ENCODE assay signal across 1 cellular context in the genomic region with DNA sequence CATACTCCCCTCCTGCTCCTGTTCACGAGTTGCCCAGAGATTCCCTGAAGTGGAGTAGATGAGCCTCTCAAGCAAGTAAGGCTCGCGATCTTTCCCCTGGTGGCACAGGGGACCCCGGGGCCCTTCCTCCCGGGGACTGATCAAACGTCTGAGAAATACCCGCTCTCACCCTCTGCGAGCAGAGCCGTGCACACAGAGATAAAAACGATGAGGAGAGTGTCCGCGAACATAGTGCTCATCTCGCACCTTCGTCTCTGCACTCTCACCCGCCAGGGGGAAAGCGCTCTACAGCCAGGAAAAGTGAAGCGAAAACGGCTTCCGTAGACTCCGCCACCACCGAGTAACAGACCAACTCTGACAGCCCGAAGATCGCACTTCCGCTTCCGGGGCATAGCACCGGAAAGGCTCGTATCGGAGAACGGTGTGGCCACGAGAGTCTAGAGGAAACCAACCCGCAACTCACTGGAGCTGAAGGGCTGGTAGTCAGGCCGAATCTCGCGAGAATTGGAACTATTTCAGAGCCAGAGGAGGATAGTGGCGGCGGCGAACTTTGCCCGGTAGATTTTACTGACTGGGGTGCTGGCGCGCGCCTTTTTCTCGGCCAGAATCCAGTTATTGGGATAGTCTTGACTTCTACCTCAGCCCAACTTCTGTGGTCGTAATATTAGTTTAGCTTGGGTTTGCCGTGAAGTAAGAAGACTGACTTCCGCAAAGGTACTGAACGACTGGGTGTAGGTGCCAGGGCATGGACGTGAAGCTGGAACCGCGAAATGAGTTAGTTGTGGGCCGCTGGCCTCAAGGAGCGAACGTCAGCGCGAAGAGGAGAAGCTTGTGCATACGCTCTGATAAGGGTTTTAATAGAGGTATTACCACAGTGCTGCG.
TF ChIP-seq lines count a peak whose summit lies in the region.

A gene with protein sequence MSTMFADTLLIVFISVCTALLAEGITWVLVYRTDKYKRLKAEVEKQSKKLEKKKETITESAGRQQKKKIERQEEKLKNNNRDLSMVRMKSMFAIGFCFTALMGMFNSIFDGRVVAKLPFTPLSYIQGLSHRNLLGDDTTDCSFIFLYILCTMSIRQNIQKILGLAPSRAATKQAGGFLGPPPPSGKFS (minus strand): TSS at position 356 of the 882 bp plus-strand sequence. CDS start 117 bp downstream, at position 239.

TF ChIP-seq in H1, 55 proteins besides CTCF, POLR2A, EP300 and RAD21:
- no peak for TF ChIP-seq TCF12 (IDR thresholded peaks at IDR 0.05; ENCODE audit: low read depth, low read length)
- peak; percentile 95 for TF ChIP-seq BRCA1 (IDR thresholded peaks at IDR 0.05; ENCODE audit: low read depth, low read length)
- TF ChIP-seq, protein P1, sequence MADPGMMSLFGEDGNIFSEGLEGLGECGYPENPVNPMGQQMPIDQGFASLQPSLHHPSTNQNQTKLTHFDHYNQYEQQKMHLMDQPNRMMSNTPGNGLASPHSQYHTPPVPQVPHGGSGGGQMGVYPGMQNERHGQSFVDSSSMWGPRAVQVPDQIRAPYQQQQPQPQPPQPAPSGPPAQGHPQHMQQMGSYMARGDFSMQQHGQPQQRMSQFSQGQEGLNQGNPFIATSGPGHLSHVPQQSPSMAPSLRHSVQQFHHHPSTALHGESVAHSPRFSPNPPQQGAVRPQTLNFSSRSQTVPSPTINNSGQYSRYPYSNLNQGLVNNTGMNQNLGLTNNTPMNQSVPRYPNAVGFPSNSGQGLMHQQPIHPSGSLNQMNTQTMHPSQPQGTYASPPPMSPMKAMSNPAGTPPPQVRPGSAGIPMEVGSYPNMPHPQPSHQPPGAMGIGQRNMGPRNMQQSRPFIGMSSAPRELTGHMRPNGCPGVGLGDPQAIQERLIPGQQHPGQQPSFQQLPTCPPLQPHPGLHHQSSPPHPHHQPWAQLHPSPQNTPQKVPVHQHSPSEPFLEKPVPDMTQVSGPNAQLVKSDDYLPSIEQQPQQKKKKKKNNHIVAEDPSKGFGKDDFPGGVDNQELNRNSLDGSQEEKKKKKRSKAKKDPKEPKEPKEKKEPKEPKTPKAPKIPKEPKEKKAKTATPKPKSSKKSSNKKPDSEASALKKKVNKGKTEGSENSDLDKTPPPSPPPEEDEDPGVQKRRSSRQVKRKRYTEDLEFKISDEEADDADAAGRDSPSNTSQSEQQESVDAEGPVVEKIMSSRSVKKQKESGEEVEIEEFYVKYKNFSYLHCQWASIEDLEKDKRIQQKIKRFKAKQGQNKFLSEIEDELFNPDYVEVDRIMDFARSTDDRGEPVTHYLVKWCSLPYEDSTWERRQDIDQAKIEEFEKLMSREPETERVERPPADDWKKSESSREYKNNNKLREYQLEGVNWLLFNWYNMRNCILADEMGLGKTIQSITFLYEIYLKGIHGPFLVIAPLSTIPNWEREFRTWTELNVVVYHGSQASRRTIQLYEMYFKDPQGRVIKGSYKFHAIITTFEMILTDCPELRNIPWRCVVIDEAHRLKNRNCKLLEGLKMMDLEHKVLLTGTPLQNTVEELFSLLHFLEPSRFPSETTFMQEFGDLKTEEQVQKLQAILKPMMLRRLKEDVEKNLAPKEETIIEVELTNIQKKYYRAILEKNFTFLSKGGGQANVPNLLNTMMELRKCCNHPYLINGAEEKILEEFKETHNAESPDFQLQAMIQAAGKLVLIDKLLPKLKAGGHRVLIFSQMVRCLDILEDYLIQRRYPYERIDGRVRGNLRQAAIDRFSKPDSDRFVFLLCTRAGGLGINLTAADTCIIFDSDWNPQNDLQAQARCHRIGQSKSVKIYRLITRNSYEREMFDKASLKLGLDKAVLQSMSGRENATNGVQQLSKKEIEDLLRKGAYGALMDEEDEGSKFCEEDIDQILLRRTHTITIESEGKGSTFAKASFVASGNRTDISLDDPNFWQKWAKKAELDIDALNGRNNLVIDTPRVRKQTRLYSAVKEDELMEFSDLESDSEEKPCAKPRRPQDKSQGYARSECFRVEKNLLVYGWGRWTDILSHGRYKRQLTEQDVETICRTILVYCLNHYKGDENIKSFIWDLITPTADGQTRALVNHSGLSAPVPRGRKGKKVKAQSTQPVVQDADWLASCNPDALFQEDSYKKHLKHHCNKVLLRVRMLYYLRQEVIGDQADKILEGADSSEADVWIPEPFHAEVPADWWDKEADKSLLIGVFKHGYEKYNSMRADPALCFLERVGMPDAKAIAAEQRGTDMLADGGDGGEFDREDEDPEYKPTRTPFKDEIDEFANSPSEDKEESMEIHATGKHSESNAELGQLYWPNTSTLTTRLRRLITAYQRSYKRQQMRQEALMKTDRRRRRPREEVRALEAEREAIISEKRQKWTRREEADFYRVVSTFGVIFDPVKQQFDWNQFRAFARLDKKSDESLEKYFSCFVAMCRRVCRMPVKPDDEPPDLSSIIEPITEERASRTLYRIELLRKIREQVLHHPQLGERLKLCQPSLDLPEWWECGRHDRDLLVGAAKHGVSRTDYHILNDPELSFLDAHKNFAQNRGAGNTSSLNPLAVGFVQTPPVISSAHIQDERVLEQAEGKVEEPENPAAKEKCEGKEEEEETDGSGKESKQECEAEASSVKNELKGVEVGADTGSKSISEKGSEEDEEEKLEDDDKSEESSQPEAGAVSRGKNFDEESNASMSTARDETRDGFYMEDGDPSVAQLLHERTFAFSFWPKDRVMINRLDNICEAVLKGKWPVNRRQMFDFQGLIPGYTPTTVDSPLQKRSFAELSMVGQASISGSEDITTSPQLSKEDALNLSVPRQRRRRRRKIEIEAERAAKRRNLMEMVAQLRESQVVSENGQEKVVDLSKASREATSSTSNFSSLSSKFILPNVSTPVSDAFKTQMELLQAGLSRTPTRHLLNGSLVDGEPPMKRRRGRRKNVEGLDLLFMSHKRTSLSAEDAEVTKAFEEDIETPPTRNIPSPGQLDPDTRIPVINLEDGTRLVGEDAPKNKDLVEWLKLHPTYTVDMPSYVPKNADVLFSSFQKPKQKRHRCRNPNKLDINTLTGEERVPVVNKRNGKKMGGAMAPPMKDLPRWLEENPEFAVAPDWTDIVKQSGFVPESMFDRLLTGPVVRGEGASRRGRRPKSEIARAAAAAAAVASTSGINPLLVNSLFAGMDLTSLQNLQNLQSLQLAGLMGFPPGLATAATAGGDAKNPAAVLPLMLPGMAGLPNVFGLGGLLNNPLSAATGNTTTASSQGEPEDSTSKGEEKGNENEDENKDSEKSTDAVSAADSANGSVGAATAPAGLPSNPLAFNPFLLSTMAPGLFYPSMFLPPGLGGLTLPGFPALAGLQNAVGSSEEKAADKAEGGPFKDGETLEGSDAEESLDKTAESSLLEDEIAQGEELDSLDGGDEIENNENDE (IDR thresholded peaks at IDR 0.05; ENCODE audit: insufficient replicate concordance, low read length), result no peak
- peak; percentile 73; the same call in 1 of the 2 replicates for TF ChIP-seq PHF8 (conservative IDR thresholded peaks at IDR 0.05; ENCODE audit: low read depth, low read length)
- peak; percentile 42; the same call in 1 of the 2 replicates for TF ChIP-seq SP4 (IDR thresholded peaks at IDR 0.05; ENCODE audit: low read length)
- TF ChIP-seq, protein P2, sequence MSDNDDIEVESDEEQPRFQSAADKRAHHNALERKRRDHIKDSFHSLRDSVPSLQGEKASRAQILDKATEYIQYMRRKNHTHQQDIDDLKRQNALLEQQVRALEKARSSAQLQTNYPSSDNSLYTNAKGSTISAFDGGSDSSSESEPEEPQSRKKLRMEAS (IDR thresholded peaks at IDR 0.05), result peak; percentile 41; the same call in 1 of the 2 replicates
- TF ChIP-seq YY1 (IDR thresholded peaks at IDR 0.05; ENCODE audit: low read depth, low read length), result peak; percentile 42; the same call in 1 of the 2 replicates
- TF ChIP-seq CHD2 (IDR thresholded peaks at IDR 0.05; ENCODE audit: low read length), result peak; percentile 99
- TF ChIP-seq SAP30 (IDR thresholded peaks at IDR 0.05; ENCODE audit: insufficient read depth, insufficient replicate concordance, low read length), result peak; percentile 98
- peak; percentile 67; the same call in 1 of the 2 replicates for TF ChIP-seq POLR2AphosphoS5 (IDR thresholded peaks at IDR 0.05; ENCODE audit: low read depth, low read length)
- TF ChIP-seq TBP (IDR thresholded peaks at IDR 0.05; ENCODE audit: low read depth, low read length), result peak; percentile 87
- TF ChIP-seq, protein P3, sequence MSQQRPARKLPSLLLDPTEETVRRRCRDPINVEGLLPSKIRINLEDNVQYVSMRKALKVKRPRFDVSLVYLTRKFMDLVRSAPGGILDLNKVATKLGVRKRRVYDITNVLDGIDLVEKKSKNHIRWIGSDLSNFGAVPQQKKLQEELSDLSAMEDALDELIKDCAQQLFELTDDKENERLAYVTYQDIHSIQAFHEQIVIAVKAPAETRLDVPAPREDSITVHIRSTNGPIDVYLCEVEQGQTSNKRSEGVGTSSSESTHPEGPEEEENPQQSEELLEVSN (IDR thresholded peaks at IDR 0.05), result peak; percentile 22; the same call in 1 of the 2 replicates
- no peak for TF ChIP-seq JUN (IDR thresholded peaks at IDR 0.05; ENCODE audit: low read depth, low read length)
- no peak for TF ChIP-seq RNF2 (IDR thresholded peaks at IDR 0.05; ENCODE audit: borderline replicate concordance, low read depth, low read length, missing control alignments, poor library complexity, severe bottlenecking)
- TF ChIP-seq TEAD4 (IDR thresholded peaks at IDR 0.05; ENCODE audit: low read depth, low read length), result no peak
- TF ChIP-seq BCL11A (IDR thresholded peaks at IDR 0.05; ENCODE audit: low read depth in 2 of 2, low read length in 2 of 2), result no peak
- TF ChIP-seq SP2 (IDR thresholded peaks at IDR 0.05; ENCODE audit: low read length), result no peak
- TF ChIP-seq NANOG (IDR thresholded peaks at IDR 0.05; ENCODE audit: insufficient read depth, low read depth, low read length, poor library complexity, severe bottlenecking), result peak; percentile 22
- TF ChIP-seq ZNF274 (IDR thresholded peaks at IDR 0.05; ENCODE audit: borderline replicate concordance, extremely low read depth, low read length), result no peak
- no peak for TF ChIP-seq KDM1A (IDR thresholded peaks at IDR 0.05; ENCODE audit: borderline replicate concordance, low read length)
- peak; percentile 47; the same call in 1 of the 2 replicates for TF ChIP-seq KDM5A (IDR thresholded peaks at IDR 0.05; ENCODE audit: low read length)
- TF ChIP-seq GABPA (IDR thresholded peaks at IDR 0.05; ENCODE audit: borderline replicate concordance, insufficient read depth, low read length), result peak; percentile 99
- TF ChIP-seq CTBP2 (IDR thresholded peaks at IDR 0.05; ENCODE audit: borderline replicate concordance, insufficient read depth, insufficient read length, low read length), result no peak
- TF ChIP-seq TAF1 (IDR thresholded peaks at IDR 0.05; ENCODE audit: low read depth, low read length), result peak; percentile 94
- peak; percentile 80 for TF ChIP-seq KDM4A (IDR thresholded peaks at IDR 0.05; ENCODE audit: low read depth, low read length, severe bottlenecking)
- TF ChIP-seq, protein P4, sequence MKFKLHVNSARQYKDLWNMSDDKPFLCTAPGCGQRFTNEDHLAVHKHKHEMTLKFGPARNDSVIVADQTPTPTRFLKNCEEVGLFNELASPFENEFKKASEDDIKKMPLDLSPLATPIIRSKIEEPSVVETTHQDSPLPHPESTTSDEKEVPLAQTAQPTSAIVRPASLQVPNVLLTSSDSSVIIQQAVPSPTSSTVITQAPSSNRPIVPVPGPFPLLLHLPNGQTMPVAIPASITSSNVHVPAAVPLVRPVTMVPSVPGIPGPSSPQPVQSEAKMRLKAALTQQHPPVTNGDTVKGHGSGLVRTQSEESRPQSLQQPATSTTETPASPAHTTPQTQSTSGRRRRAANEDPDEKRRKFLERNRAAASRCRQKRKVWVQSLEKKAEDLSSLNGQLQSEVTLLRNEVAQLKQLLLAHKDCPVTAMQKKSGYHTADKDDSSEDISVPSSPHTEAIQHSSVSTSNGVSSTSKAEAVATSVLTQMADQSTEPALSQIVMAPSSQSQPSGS (IDR thresholded peaks at IDR 0.05; ENCODE audit: low read length), result 0 out of 2 replicates have a peak, but pooled peaks have one; percentile 52
- no peak; the same call in 1 of the 2 replicates for TF ChIP-seq RBBP5 (IDR thresholded peaks at IDR 0.05; ENCODE audit: borderline replicate concordance, low read depth, low read length)
- TF ChIP-seq GTF2F1 (IDR thresholded peaks at IDR 0.05; ENCODE audit: borderline replicate concordance, low read depth, low read length), result 0 out of 2 replicates have a peak, but pooled peaks have one; percentile 29
- TF ChIP-seq NRF1 (IDR thresholded peaks at IDR 0.05; ENCODE audit: low read depth, low read length), result no peak
- no peak for TF ChIP-seq RXRA (IDR thresholded peaks at IDR 0.05; ENCODE audit: insufficient read depth, low read depth, low read length)
- peak; percentile 81 to 96; a peak in 3 of 4 replicates for TF ChIP-seq SIN3A (conservative IDR thresholded peaks at IDR 0.05 in 1 of 2, IDR thresholded peaks at IDR 0.05 in 1 of 2; ENCODE audit: low read depth in 1 of 2, low read length in 2 of 2)
- peak; percentile 92 for TF ChIP-seq ASH2L (IDR thresholded peaks at IDR 0.05; ENCODE audit: low read length)
TF ChIP-seq in H1: peak in this region for 19.
